ENCODE assay signal across 22 cellular contexts in the genomic region with DNA sequence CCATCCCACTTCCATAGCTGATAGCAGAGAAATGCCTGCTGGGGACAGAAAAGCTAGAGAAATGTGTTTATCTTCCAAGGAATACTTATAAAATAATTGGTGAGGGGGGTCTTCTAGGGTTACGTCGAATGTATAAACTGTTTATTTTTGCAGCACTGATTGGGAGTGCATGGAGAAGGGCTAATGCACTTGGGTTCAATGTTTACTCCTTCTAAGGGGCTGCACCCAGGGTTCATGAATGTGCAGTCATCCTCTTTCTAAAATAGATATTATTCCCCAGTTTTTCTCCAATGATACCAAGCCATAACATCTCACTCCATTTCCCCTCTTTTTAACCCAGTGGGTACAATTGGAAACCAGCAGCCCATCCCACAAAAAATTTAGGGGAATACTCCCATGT.
"Had no signal": no experiment of that assay in that cellular context is flagged by ENCODE, and none has a peak within 500 bp of the region (broad histone marks: within the 10 kb centered on the region; RNA-seq: fewer than 3 reads in every experiment).

No MANE protein-coding gene starts in this region.

- H3K4me3 ChIP-seq: colonic mucosa, esophagus muscularis mucosa, gastroesophageal sphincter, heart left ventricle, hepatocyte, left ventricle myocardium inferior, lower lobe of right lung, mucosa of descending colon had no signal

- DNase-seq: colonic mucosa; cortex of kidney; effector CD8-positive, alpha-beta T cell; effector memory CD8-positive, alpha-beta T cell; endodermal cell; heart left ventricle; hypothalamus; immature natural killer cell; islet precursor cell; kidney; kidney glomerular epithelial cell; left colon; left ventricle myocardium inferior; lower lobe of right lung; mucosa of descending colon; naive B cell had no signal

- H3K4me1 ChIP-seq: colonic mucosa, gastroesophageal sphincter, left ventricle myocardium inferior, lower lobe of right lung had no signal

- H3K4me2 ChIP-seq: hepatocyte had no signal

- FAIRE-seq: endometrium, frontal cortex, kidney had no signal

- ATAC-seq: effector memory CD8-positive, alpha-beta T cell; gastroesophageal sphincter; heart left ventricle; left colon; lower lobe of right lung; mucosa of descending colon had no signal

- H2AFZ ChIP-seq: hepatocyte had no signal

- H3K27me3 ChIP-seq: colonic mucosa, esophagus muscularis mucosa, foreskin keratinocyte, gastroesophageal sphincter, heart left ventricle, hepatocyte had no signal

- H3K9me3 ChIP-seq: colonic mucosa, esophagus muscularis mucosa, gastroesophageal sphincter, heart left ventricle, left ventricle myocardium inferior, lower lobe of right lung, mucosa of descending colon had no signal

- H3K36me3 ChIP-seq: colonic mucosa, esophagus muscularis mucosa, gastroesophageal sphincter, heart left ventricle, left ventricle myocardium inferior, lower lobe of right lung had no signal

- H3K27ac ChIP-seq: colonic mucosa, esophagus muscularis mucosa, foreskin keratinocyte, gastroesophageal sphincter, heart left ventricle, hepatocyte, left ventricle myocardium inferior, lower lobe of right lung had no signal

- H3K79me2 ChIP-seq: hepatocyte had no signal
